In the genomic region with DNA sequence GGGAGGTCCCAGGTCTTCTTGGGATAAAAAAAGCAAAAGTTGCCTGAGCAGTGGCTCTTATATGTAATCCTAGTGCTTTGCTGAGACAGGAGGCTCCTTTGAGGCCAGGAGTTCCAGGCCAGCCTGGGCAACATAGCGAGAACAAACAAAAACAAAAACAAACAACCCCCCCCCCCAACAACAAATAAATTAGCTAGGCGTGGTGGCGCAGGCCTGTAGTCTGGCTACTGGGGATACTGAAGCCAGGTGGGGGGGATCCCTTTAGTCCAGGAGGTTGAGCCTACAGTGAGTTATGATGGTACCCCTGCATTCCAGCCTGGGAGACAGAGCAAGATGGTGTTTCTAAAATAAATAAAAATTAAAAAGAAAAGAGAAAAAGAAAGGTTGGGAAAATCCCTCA, we compare ENCODE assay signal across 16 cellular contexts. TPM values are rescaled to one million over a fixed set of nuclear protein-coding genes. Genes with fewer than 3 reads are reported as not detected.
DNase-seq lines count a peak whose midpoint lies in the region; ATAC-seq, FAIRE-seq and TF ChIP-seq lines count a peak whose summit lies in the region.
"Had no signal": no experiment of that assay in that cellular context is flagged by ENCODE, and none has a peak within 500 bp of the region (broad histone marks: within the 10 kb centered on the region; RNA-seq: fewer than 3 reads in every experiment).

No MANE protein-coding gene starts in this region.

- peaks cover 6% of the 10 kb centered on the region for H3K4me1 Mint-ChIP-seq in activated naive CD8-positive, alpha-beta T cell treated with anti-CD3 and anti-CD28 coated beads, Interleukin-2, amount 10 ng/mL, durations not matched to agents 7 days and 5 days
- H3K4me1 Mint-ChIP-seq in activated naive CD8-positive, alpha-beta T cell treated with anti-CD3 and anti-CD28 coated beads, Interleukin-2, amount 50 U/mL, for 24 hours = peaks cover 11% of the 10 kb centered on the region
- H3K4me1 Mint-ChIP-seq in activated T-helper 17 cell treated with anti-CD3 and anti-CD28 coated beads, Interleukin-2, amount 50 U/mL, for 72 hours = peaks cover 4% of the 10 kb centered on the region

- FAIRE-seq in frontal cortex (lab: Jason Lieb, UNC) = no peak
- FAIRE-seq: keratinocyte had no signal

- WGBS in tibial nerve, 2 donors = 99% methylated on average over 3 of the region's 3 CpGs

- peaks cover 12% of the 10 kb centered on the region for H3K4me1 ChIP-seq in lower lobe of right lung
- H3K4me1 ChIP-seq in tibial nerve = peaks cover 0 to 26% (median 17%) of the 10 kb centered on the region in 4 donors
- H3K4me1 ChIP-seq in right atrium auricular region = peaks cover 2 to 26% of the 10 kb centered on the region in 2 donors

- H3K4me3 Mint-ChIP-seq in activated naive CD8-positive, alpha-beta T cell treated with anti-CD3 and anti-CD28 coated beads, Interleukin-2, amount 10 ng/mL, durations not matched to agents 7 days and 5 days = peak overlapping the region; percentile 22
- H3K4me3 Mint-ChIP-seq in activated naive CD8-positive, alpha-beta T cell treated with anti-CD3 and anti-CD28 coated beads, Interleukin-2, amount 50 U/mL, for 24 hours = no peak overlapping the region
- peak overlapping the region; percentile 66 for H3K4me3 Mint-ChIP-seq in activated T-helper 17 cell treated with anti-CD3 and anti-CD28 coated beads, Interleukin-2, amount 50 U/mL, for 72 hours

- H3K4me3 ChIP-seq in lower lobe of right lung = peak overlapping the region; percentile 66
- H3K4me3 ChIP-seq in tibial nerve = peak overlapping the region in 3 of 4 donors; percentile 39 to 56 (median 47)
- peak overlapping the region in 1 of 2 donors; percentile 58 for H3K4me3 ChIP-seq in right atrium auricular region

- no peaks in the 10 kb centered on the region for H3K9me3 Mint-ChIP-seq in activated naive CD8-positive, alpha-beta T cell treated with anti-CD3 and anti-CD28 coated beads, Interleukin-2, amount 10 ng/mL, durations not matched to agents 7 days and 5 days
- H3K9me3 Mint-ChIP-seq in activated naive CD8-positive, alpha-beta T cell treated with anti-CD3 and anti-CD28 coated beads, Interleukin-2, amount 50 U/mL, for 24 hours = no peaks in the 10 kb centered on the region
- no peaks in the 10 kb centered on the region for H3K9me3 Mint-ChIP-seq in activated T-helper 17 cell treated with anti-CD3 and anti-CD28 coated beads, Interleukin-2, amount 50 U/mL, for 72 hours

- intact Hi-C loops in lower lobe of right lung (cut with DNase I) = no loop called here

- H3K27ac ChIP-seq in lower lobe of right lung = no peak overlapping the region
- H3K27ac ChIP-seq in tibial nerve = no peak overlapping the region
- H3K27ac ChIP-seq in right atrium auricular region = no peak overlapping the region
- H3K27ac ChIP-seq: body of pancreas had no signal

- ATAC-seq in activated naive CD8-positive, alpha-beta T cell treated with anti-CD3 and anti-CD28 coated beads, Interleukin-2, amount 10 ng/mL, durations not matched to agents 7 days and 5 days (ENCODE audit: low read depth) = no peak
- ATAC-seq in activated naive CD8-positive, alpha-beta T cell treated with anti-CD3 and anti-CD28 coated beads, Interleukin-2, amount 50 U/mL, for 24 hours = no peak
- ATAC-seq in activated T-helper 17 cell treated with anti-CD3 and anti-CD28 coated beads, Interleukin-2, amount 50 U/mL, for 72 hours (replicated peaks) = no peak
- no peak for ATAC-seq in lower lobe of right lung

- DNase-seq in activated naive CD8-positive, alpha-beta T cell treated with anti-CD3 and anti-CD28 coated beads, Interleukin-2, amount 10 ng/mL, durations not matched to agents 7 days and 5 days = no peak
- DNase-seq in activated naive CD8-positive, alpha-beta T cell treated with anti-CD3 and anti-CD28 coated beads, Interleukin-2, amount 50 U/mL, for 24 hours = no peak
- no peak for DNase-seq in lower lobe of right lung
- no peak for DNase-seq in tibial nerve (ENCODE audit: low spot score in 2 of 2)
- no peak for DNase-seq in foreskin melanocyte
- no peak for DNase-seq in frontal cortex (ENCODE audit: low spot score in 2 of 2)
- no peak for DNase-seq in right atrium auricular region (ENCODE audit: low spot score)
- DNase-seq: activated CD8-positive, alpha-beta memory T cell treated with anti-CD3 and anti-CD28 coated beads, Interleukin-2, amount 50 U/mL, for 4 hours; GDM1; NCI-H1930; occipital lobe; OCI-M1; T1000 had no signal

- no peak for TF ChIP-seq POLR2A in tibial nerve (IDR thresholded peaks at IDR 0.05)

- H3K36me3 Mint-ChIP-seq in activated naive CD8-positive, alpha-beta T cell treated with anti-CD3 and anti-CD28 coated beads, Interleukin-2, amount 10 ng/mL, durations not matched to agents 7 days and 5 days = no peaks in the 10 kb centered on the region
- H3K36me3 Mint-ChIP-seq in activated naive CD8-positive, alpha-beta T cell treated with anti-CD3 and anti-CD28 coated beads, Interleukin-2, amount 50 U/mL, for 24 hours (ENCODE audit: low read depth) = no peaks in the 10 kb centered on the region
- H3K36me3 Mint-ChIP-seq in activated T-helper 17 cell treated with anti-CD3 and anti-CD28 coated beads, Interleukin-2, amount 50 U/mL, for 72 hours (ENCODE audit: low read depth) = no peaks in the 10 kb centered on the region

- H3K27me3 ChIP-seq in lower lobe of right lung (ENCODE audit: low read depth) = peaks cover 48% of the 10 kb centered on the region
- H3K27me3 ChIP-seq in tibial nerve = peaks cover 0 to 45% of the 10 kb centered on the region in 2 donors
- H3K27me3 ChIP-seq in right atrium auricular region = peaks cover 3 to 13% of the 10 kb centered on the region in 2 donors

- H3K27me3 Mint-ChIP-seq in activated naive CD8-positive, alpha-beta T cell treated with anti-CD3 and anti-CD28 coated beads, Interleukin-2, amount 10 ng/mL, durations not matched to agents 7 days and 5 days = peaks cover 28% of the 10 kb centered on the region
- H3K27me3 Mint-ChIP-seq in activated naive CD8-positive, alpha-beta T cell treated with anti-CD3 and anti-CD28 coated beads, Interleukin-2, amount 50 U/mL, for 24 hours = peaks cover 46% of the 10 kb centered on the region
- H3K27me3 Mint-ChIP-seq in activated T-helper 17 cell treated with anti-CD3 and anti-CD28 coated beads, Interleukin-2, amount 50 U/mL, for 72 hours = peaks cover 24% of the 10 kb centered on the region

- POLR2A ChIA-PET in activated naive CD8-positive, alpha-beta T cell treated with anti-CD3 and anti-CD28 coated beads, Interleukin-2, amount 10 ng/mL, durations not matched to agents 7 days and 5 days (lab: Charles Lee) = interaction anchor here (0.5 to 0.6 kb wide), 2 partner anchors 133 to 325 kb away, joined by 3 to 4 read pairs; no protein-coding TSS in a partner anchor

- TF ChIP-seq EP300 in tibial nerve (IDR thresholded peaks at IDR 0.05) = no peak

- no peak for TF ChIP-seq CTCF in lower lobe of right lung (IDR thresholded peaks at IDR 0.05)
- TF ChIP-seq CTCF in tibial nerve (IDR thresholded peaks at IDR 0.05) = no peak
- no peak for TF ChIP-seq CTCF in right atrium auricular region (IDR thresholded peaks at IDR 0.05)

- H3K27ac Mint-ChIP-seq in activated naive CD8-positive, alpha-beta T cell treated with anti-CD3 and anti-CD28 coated beads, Interleukin-2, amount 10 ng/mL, durations not matched to agents 7 days and 5 days = no peak overlapping the region
- no peak overlapping the region for H3K27ac Mint-ChIP-seq in activated naive CD8-positive, alpha-beta T cell treated with anti-CD3 and anti-CD28 coated beads, Interleukin-2, amount 50 U/mL, for 24 hours
- H3K27ac Mint-ChIP-seq in activated T-helper 17 cell treated with anti-CD3 and anti-CD28 coated beads, Interleukin-2, amount 50 U/mL, for 72 hours = no peak overlapping the region

- H3K36me3 ChIP-seq in lower lobe of right lung (no peaks in the 10 kb centered on the region), tibial nerve (no peaks in the 10 kb centered on the region), right atrium auricular region (no peaks in the 10 kb centered on the region)

- H3K9me3 ChIP-seq in lower lobe of right lung = no peaks in the 10 kb centered on the region
- no peaks in the 10 kb centered on the region for H3K9me3 ChIP-seq in tibial nerve
- no peaks in the 10 kb centered on the region for H3K9me3 ChIP-seq in right atrium auricular region
- H3K9me3 ChIP-seq: body of pancreas had no signal

RNA-seq across cellular contexts. Expression of gene GAREM2, which starts 5.4 kb away (rescaled TPM):
- total RNA-seq in activated naive CD8-positive, alpha-beta T cell treated with anti-CD3 and anti-CD28 coated beads, Interleukin-2, amount 10 ng/mL, durations not matched to agents 7 days and 5 days = 1 to 10 TPM; 4.1 to 4.9 TPM
- 1 to 10 TPM; 2.1 TPM for total RNA-seq in activated T-helper 17 cell treated with anti-CD3 and anti-CD28 coated beads, Interleukin-2, amount 50 U/mL, for 72 hours
- 2.0 TPM for total RNA-seq in lower lobe of right lung
- total RNA-seq in tibial nerve = 1 to 10 TPM; 1.5 to 4.7 (median 3.2) TPM
- 6.1 TPM for total RNA-seq in frontal cortex
- 10 to 100 TPM in 1 of 2 donors, 1 to 10 TPM in 1; 3.0 to 48.4 TPM for total RNA-seq in right atrium auricular region
